19 cellular contexts compared by ENCODE assay signal in genomic region chr6:117414770-117415169, GRCh38. TPM values are rescaled to one million over a fixed set of nuclear protein-coding genes. Genes with fewer than 3 reads are reported as not detected.
A peak's percentile ranks its signal among the peaks of the same experiment; 100 is the strongest.
DNase-seq lines count a peak whose midpoint lies in the region; ATAC-seq, FAIRE-seq and TF ChIP-seq lines count a peak whose summit lies in the region.
"Had no signal": no experiment of that assay in that cellular context is flagged by ENCODE, and none has a peak within 500 bp of the region (broad histone marks: within the 10 kb centered on the region; RNA-seq: fewer than 3 reads in every experiment).

No MANE protein-coding gene starts in this region.

- ATAC-seq in A549 (peak; percentile 39 to 69; a peak in 3 of 6 replicates), HG03175 (IDR thresholded peaks at IDR 0.05; ENCODE audit: unreplicated experiment) (no peak)
- ATAC-seq: activated CD8-positive, alpha-beta memory T cell treated with anti-CD3 and anti-CD28 coated beads, Interleukin-2, amount 10 ng/mL, durations not matched to agents 7 days and 5 days; activated naive CD8-positive, alpha-beta T cell treated with anti-CD3 and anti-CD28 coated beads, Interleukin-2, amount 50 U/mL, for 24 hours; CD8-positive, alpha-beta T cell had no signal

- no peak for FAIRE-seq in A549 (lab: Jason Lieb, UNC)
- FAIRE-seq: kidney had no signal

- H3K9me3 ChIP-seq in A549 = no peaks in the 10 kb centered on the region
- H3K9me3 ChIP-seq: right atrium auricular region, SJSA1 had no signal

- TF ChIP-seq POLR2A in A549 (IDR thresholded peaks at IDR 0.05; ENCODE audit: low read length) = no peak

- POLR2A ChIA-PET in A549 (lab: Yijun Ruan, JAX) = interaction anchor here (0.9 kb wide), 1 partner anchor 9 kb away, joined by 3 read pairs; no protein-coding TSS in a partner anchor

- peak overlapping the region; percentile 21; the same call in 2 of the 3 replicates for H3K4me2 ChIP-seq in A549

- CTCF ChIA-PET in A549 (lab: Yijun Ruan, JAX) = interaction anchor here (0.6 kb wide), 1 partner anchor 140 kb away, joined by 4 read pairs; no protein-coding TSS in a partner anchor

- H3K27ac ChIP-seq in A549 (peak overlapping the region; percentile 16 to 49; a peak in 1 of 6 replicates), VCaP (peak overlapping the region; percentile 44)
- H3K27ac ChIP-seq: HL-60, right atrium auricular region, SJSA1 had no signal

- DNase-seq in A549 (ENCODE audit: low read depth in 1 of 2, low spot score in 1 of 2) = peak in 1 of 2 experiments; percentile 26
- DNase-seq in HuH-7.5 (ENCODE audit: low spot score) = peak; percentile 16
- peak; percentile 60 for DNase-seq in islet precursor cell
- no peak for DNase-seq in CD1c-positive myeloid dendritic cell (ENCODE audit: extremely low spot score)
- no peak for DNase-seq in NCI-H82 treated with DMSO at 0.1 percent for 48 hours (lab: John Stamatoyannopoulos, UW; ENCODE audit: unreplicated experiment)
- no peak for DNase-seq in superior temporal gyrus (ENCODE audit: extremely low spot score)
- DNase-seq: ACHN; activated CD4-positive, CD25-positive, alpha-beta regulatory T cell treated with anti-CD3 and anti-CD28 coated beads, Interleukin-2, amount 50 U/mL, for 72 hours; activated CD8-positive, alpha-beta memory T cell treated with anti-CD3 and anti-CD28 coated beads, Interleukin-2, amount 10 ng/mL, durations not matched to agents 7 days and 5 days; activated naive CD8-positive, alpha-beta T cell treated with anti-CD3 and anti-CD28 coated beads, Interleukin-2, amount 50 U/mL, for 24 hours; CD8-positive, alpha-beta T cell; effector memory CD4-positive, alpha-beta T cell; kidney; NCI-H226 had no signal

- peaks cover 20% of the 10 kb centered on the region; the same call in 2 of the 3 replicates for H3K4me1 ChIP-seq in A549
- H3K4me1 ChIP-seq: right atrium auricular region, SJSA1 had no signal

- TF ChIP-seq RAD21 in A549 (conservative IDR thresholded peaks at IDR 0.05 in 1 of 2, IDR thresholded peaks at IDR 0.05 in 1 of 2) = no peak

- TF ChIP-seq CTCF in A549 (IDR thresholded peaks at IDR 0.05) = no peak
- no peak for TF ChIP-seq CTCF in VCaP (conservative IDR thresholded peaks at IDR 0.05)

- TF ChIP-seq EP300 in A549 (IDR thresholded peaks at IDR 0.05) = no peak

- H3K4me3 ChIP-seq in A549 = no peak overlapping the region
- H3K4me3 ChIP-seq: right atrium auricular region, SJSA1 had no signal

TF ChIP-seq in A549, 52 proteins besides CTCF, POLR2A, EP300 and RAD21:
- TF ChIP-seq CBX8 (IDR thresholded peaks at IDR 0.05) = no peak
- no peak for TF ChIP-seq HOXA7 (CRISPR knock-in tag; IDR thresholded peaks at IDR 0.05)
- TF ChIP-seq GATA3 (IDR thresholded peaks at IDR 0.05; ENCODE audit: borderline replicate concordance) = peak; percentile 55
- no peak for TF ChIP-seq RNF2 (IDR thresholded peaks at IDR 0.05; ENCODE audit: borderline replicate concordance, low read depth)
- TF ChIP-seq BCL3 (IDR thresholded peaks at IDR 0.05) = no peak
- TF ChIP-seq PHF8 (IDR thresholded peaks at IDR 0.05; ENCODE audit: borderline replicate concordance, low read depth) = no peak
- TF ChIP-seq ZNF302 (CRISPR knock-in tag; IDR thresholded peaks at IDR 0.05) = no peak
TF ChIP-seq in A549: peak in this region for 1.

RNA-seq across cellular contexts. Expression of gene ROS1, which starts 11.0 kb away (rescaled TPM):
- 0.18 and 0.26 TPM in 2 replicates for polyA plus RNA-seq in A549 (2011; rRNA removed)
- polyA plus RNA-seq in A549 (2012; cell fraction: cytosol; rRNA removed) = 0.01 and 0.03 TPM in 2 replicates
- 0.04 and 0.05 TPM in 2 replicates for polyA plus RNA-seq in A549 (2012; cell fraction: nucleus; rRNA removed)
- 0.17 to 0.18 TPM (median 0.17 TPM) in 3 replicates for polyA plus RNA-seq in A549 (2017; fragmentation: RNase III; extraction: RNeasy Plus Mini Kit Qiagen cat#74134 plus additional on column Dnase treatment)
- 0.24 and 0.33 TPM in 2 replicates for polyA minus RNA-seq in A549 (2011; rRNA and poly(A)+ RNA removed)

Comparison
In these comparisons a context has a peak if more than half of its experiments do, and no peak if none do; other contexts are left out.
1. DNase-seq: peak in HuH-7.5 (single experiment) and islet precursor cell (single experiment); none in CD1c-positive myeloid dendritic cell (single experiment), NCI-H82 treated with DMSO at 0.1 percent for 48 hours (single experiment) and superior temporal gyrus (single experiment).